ENCODE assay signal across 1 cellular context in genomic region chr7:157466473-157467261, GRCh38.
TF ChIP-seq lines count a peak whose summit lies in the region.

No MANE protein-coding gene starts in this region.

TF ChIP-seq in H1, 55 proteins besides CTCF, POLR2A, EP300 and RAD21 (continued from another document):
- no peak for TF ChIP-seq POU5F1 (IDR thresholded peaks at IDR 0.05; ENCODE audit: low read depth, low read length)
- no peak for TF ChIP-seq CBX5 (IDR thresholded peaks at IDR 0.05; ENCODE audit: low read depth, low read length)
- no peak for TF ChIP-seq SUZ12 (IDR thresholded peaks at IDR 0.05; ENCODE audit: low read length)
- no peak for TF ChIP-seq CHD7 (IDR thresholded peaks at IDR 0.05; ENCODE audit: insufficient replicate concordance, low read length)
- TF ChIP-seq EZH2 (IDR thresholded peaks at IDR 0.05; ENCODE audit: low read depth, low read length, severe bottlenecking) = no peak
- TF ChIP-seq YY1 (IDR thresholded peaks at IDR 0.05; ENCODE audit: low read depth, low read length) = no peak
TF ChIP-seq in H1: peak in this region for 0.
